ENCODE assay signal across 8 cellular contexts in the genomic region with DNA sequence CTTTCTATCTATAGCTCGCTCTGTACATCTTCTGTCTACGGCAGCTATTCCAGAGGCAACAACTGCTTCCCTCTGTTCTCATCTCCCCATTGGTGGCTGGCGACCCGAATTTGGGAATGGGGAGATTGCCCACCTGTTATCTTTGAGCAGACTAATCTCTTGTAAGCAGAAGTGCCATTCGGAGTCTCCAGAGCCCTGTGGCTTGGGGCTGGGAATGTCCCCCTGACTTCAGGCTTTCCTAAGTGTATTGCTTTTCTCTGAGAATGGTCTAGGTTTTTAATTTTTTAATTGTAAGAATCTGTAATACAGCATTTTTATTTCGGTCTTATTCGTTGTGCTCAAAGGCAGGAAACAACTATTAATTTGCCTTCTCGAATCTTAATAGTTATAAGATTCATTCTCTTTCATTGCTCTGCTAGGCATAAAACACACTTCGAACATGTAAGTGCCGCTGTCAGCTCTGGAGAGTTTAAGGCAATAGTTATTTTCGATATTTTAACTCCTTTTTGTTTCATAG. TPM values are rescaled to one million over a fixed set of nuclear protein-coding genes. Genes with fewer than 3 reads are reported as not detected.
DNase-seq lines count a peak whose midpoint lies in the region; ATAC-seq, FAIRE-seq and TF ChIP-seq lines count a peak whose summit lies in the region.

No MANE protein-coding gene starts in this region.

- no peaks in the 10 kb centered on the region for H3K9me2 ChIP-seq in DOHH2 (replicated peaks; ENCODE audit: control insufficient read depth, low read length)

- no peak overlapping the region for H3K14ac ChIP-seq in H1 (ENCODE audit: insufficient read length)

- no peaks in the 10 kb centered on the region for H3K79me1 ChIP-seq in H1 (ENCODE audit: low read depth, low read length)

- peaks cover 4% of the 10 kb centered on the region; the same call in 1 of the 2 replicates for H3K23me2 ChIP-seq in H1 (ENCODE audit: low read depth, low read length)

- H3K4me3 Mint-ChIP-seq in naive B cell = peak overlapping the region; percentile 92 to 99 (median 97)

- H3K27me3 ChIP-seq in DOHH2 (ENCODE audit: control insufficient read depth, low read length) (no peaks in the 10 kb centered on the region), NT2/D1 (ENCODE audit: insufficient read depth, insufficient read length) (no peaks in the 10 kb centered on the region), H1 (replicated peaks in 1 of 4; ENCODE audit: control insufficient read depth in 3 of 4, extremely low read depth in 1 of 4, insufficient read depth in 3 of 4, low read length in 3 of 4) (no peaks in the 10 kb centered on the region)

- peak overlapping the region; percentile 87 for H2BK120ac ChIP-seq in H1 (replicated peaks; ENCODE audit: low read depth, low read length)

- H3K9me3 Mint-ChIP-seq in naive B cell = no peaks in the 10 kb centered on the region

- DNase-seq in NT2/D1 (ENCODE audit: low read depth, low spot score) = no peak
- DNase-seq in H1 (ENCODE audit: low read depth in 1 of 2, low spot score in 2 of 2) = no peak
- no peak for DNase-seq in naive B cell
- no peak for DNase-seq in NCI-H2227 treated with DMSO at 0.1 percent for 48 hours (lab: John Stamatoyannopoulos, UW)
- DNase-seq in NCI-H2171 (lab: John Stamatoyannopoulos, UW) = no peak
- DNase-seq in NCI-H2171 treated with DMSO at 0.1 percent for 48 hours (lab: John Stamatoyannopoulos, UW) = no peak

- peaks cover 19% of the 10 kb centered on the region for H3K36me3 ChIP-seq in DOHH2 (ENCODE audit: control insufficient read depth, low read length)
- H3K36me3 ChIP-seq in NT2/D1 (ENCODE audit: insufficient read depth, insufficient read length, low read length) = no peaks in the 10 kb centered on the region
- H3K36me3 ChIP-seq in H1 (ENCODE audit: control insufficient read depth in 2 of 4, insufficient read depth in 4 of 4, low read length in 3 of 4) = peaks cover 0 to 12% (median 0%) of the 10 kb centered on the region in 4 experiments; a peak in 1 of 8 replicates

- TF ChIP-seq RAD21 in H1 (IDR thresholded peaks at IDR 0.05 in 1 of 2, conservative IDR thresholded peaks at IDR 0.05 in 1 of 2; ENCODE audit: low read depth in 2 of 2, low read length in 2 of 2) = no peak

- H3K4me2 ChIP-seq in DOHH2 (ENCODE audit: low read length) = peak overlapping the region; percentile 88
- H3K4me2 ChIP-seq in H1 (ENCODE audit: insufficient read depth in 1 of 2, low read depth in 2 of 2, low read length in 2 of 2) = peak overlapping the region; percentile 69 to 81

- H3K36me3 Mint-ChIP-seq in naive B cell = peaks cover 0 to 9% of the 10 kb centered on the region in 2 donors

- H3K27me3 Mint-ChIP-seq in naive B cell = no peaks in the 10 kb centered on the region

- POLR2A ChIA-PET in H1 (lab: Charles Lee; ENCODE audit: partially characterized antibody) = interaction anchor here (0.8 to 2.4 kb wide), 9 partner anchors 10 to 283 kb away, joined by 3 to 14 read pairs (median 4); a partner anchor contains a TSS

- H2AFZ ChIP-seq in H1 (ENCODE audit: low read length) = peak overlapping the region; percentile 93; the same call in 1 of the 2 replicates

- H3K4me1 ChIP-seq in DOHH2 (ENCODE audit: control insufficient read depth, low read length) = peaks cover 26% of the 10 kb centered on the region
- H3K4me1 ChIP-seq in NT2/D1 (ENCODE audit: insufficient read depth, insufficient read length) = no peaks in the 10 kb centered on the region
- H3K4me1 ChIP-seq in H1 (replicated peaks in 1 of 4; ENCODE audit: control insufficient read depth in 3 of 4, insufficient read depth in 4 of 4, low read length in 3 of 4) = peaks cover 3 to 6% (median 4%) of the 10 kb centered on the region in 4 experiments; a peak in 6 of 7 replicates

- TF ChIP-seq CTCF in DOHH2 (IDR thresholded peaks at IDR 0.05; ENCODE audit: low read depth, low read length, poor library complexity, severe bottlenecking) (no peak), H1 (IDR thresholded peaks at IDR 0.05; ENCODE audit: control extremely low read depth in 1 of 3, insufficient read depth in 1 of 3, low read depth in 1 of 3, low read length in 3 of 3) (no peak)

- H2BK5ac ChIP-seq in H1 (ENCODE audit: low read depth, low read length) = peak overlapping the region; percentile 54

- peak overlapping the region; percentile 88 for H3K9ac ChIP-seq in NT2/D1 (ENCODE audit: insufficient read length, low read depth)
- H3K9ac ChIP-seq in H1 (replicated peaks in 1 of 4; ENCODE audit: extremely low read depth in 1 of 4, low read depth in 3 of 4, low read length in 3 of 4) = peak overlapping the region in 3 of 4 experiments; percentile 72 to 81 (median 80); a peak in 6 of 7 replicates

- TF ChIP-seq EP300 in H1 (IDR thresholded peaks at IDR 0.05; ENCODE audit: borderline replicate concordance in 1 of 2, low read depth in 2 of 2, low read length in 2 of 2) = no peak

- no peak for FAIRE-seq in H1 (lab: Jason Lieb, UNC)

- H4K5ac ChIP-seq in H1 (ENCODE audit: insufficient read length, low read depth, low read length) = peak overlapping the region; percentile 88

- ATAC-seq in GM21825 (IDR thresholded peaks at IDR 0.05; ENCODE audit: unreplicated experiment) = peak; percentile 12
- peak; percentile 5 to 17 for ATAC-seq in naive B cell (ENCODE audit: low read depth in 2 of 2)

- no peak overlapping the region for H3K23ac ChIP-seq in H1 (ENCODE audit: insufficient read length)

- H4K8ac ChIP-seq in H1 (ENCODE audit: extremely low read depth, insufficient read depth, low read length) = peak overlapping the region; percentile 92; the same call in 1 of the 2 replicates

- 0 out of 2 replicates have a peak overlapping the region, but pooled peaks have one; percentile 6 for H2BK20ac ChIP-seq in H1 (ENCODE audit: low read length)

- H3K79me2 ChIP-seq in DOHH2 (ENCODE audit: control insufficient read depth, low read length) (peaks cover 18% of the 10 kb centered on the region), H1 (ENCODE audit: control insufficient read depth in 1 of 2, insufficient read depth in 2 of 2, low read length in 2 of 2) (no peaks in the 10 kb centered on the region)

- no peaks in the 10 kb centered on the region for H4K20me1 ChIP-seq in DOHH2 (ENCODE audit: control insufficient read depth, insufficient read depth, low read depth, low read length)
- no peaks in the 10 kb centered on the region for H4K20me1 ChIP-seq in H1 (replicated peaks in 1 of 2; ENCODE audit: control insufficient read depth in 1 of 2, insufficient read depth in 2 of 2, low read length in 2 of 2)

- WGBS in H1 (ENCODE audit: extremely low coverage in 1 of 2, insufficient coverage in 1 of 2, insufficient read length in 1 of 2, insufficient replicate concordance in 2 of 2, low coverage in 1 of 2, low lambda C conversion rate in 2 of 2, missing lambda C conversion rate in 1 of 2), 2 experiments = 11% methylated on average over 11 of the region's 11 CpGs; no CpG with 5 or more reads in 1 of the 2 experiments

- H3K4ac ChIP-seq in H1 (replicated peaks; ENCODE audit: insufficient read length, low read depth, low read length) = no peak overlapping the region

- H3K56ac ChIP-seq in H1 (replicated peaks; ENCODE audit: insufficient read length, low read depth, low read length) = peak overlapping the region; percentile 79

- H3K9me3 ChIP-seq in DOHH2 (ENCODE audit: control insufficient read depth, insufficient read depth, low read length) = no peaks in the 10 kb centered on the region
- no peaks in the 10 kb centered on the region for H3K9me3 ChIP-seq in NT2/D1 (ENCODE audit: insufficient read depth, low read length)
- no peaks in the 10 kb centered on the region for H3K9me3 ChIP-seq in H1 (ENCODE audit: insufficient read depth in 2 of 2, low read depth in 1 of 2, low read length in 1 of 2)

- no peak for TF ChIP-seq POLR2A in H1 (IDR thresholded peaks at IDR 0.05; ENCODE audit: control extremely low read depth in 1 of 2, low read depth in 2 of 2, low read length in 2 of 2)

- H3K27ac ChIP-seq in DOHH2 (ENCODE audit: low read depth, low read length) (peak overlapping the region; percentile 55), H1 (ENCODE audit: low read depth, low read length) (peak overlapping the region; percentile 84; the same call in 1 of the 2 replicates)

- H3K4me3 ChIP-seq in DOHH2 (ENCODE audit: low read length) (peak overlapping the region; percentile 92), NT2/D1 (ENCODE audit: insufficient read length, low read depth) (peak overlapping the region; percentile 77), H1 (ENCODE audit: extremely low read depth in 1 of 4, insufficient read depth in 2 of 4, low read depth in 3 of 4, low read length in 4 of 4) (peak overlapping the region; percentile 75 to 94 (median 84))

- H3F3A ChIP-seq in DOHH2 (ENCODE audit: control insufficient read depth, insufficient read depth) = no peaks in the 10 kb centered on the region

- H2BK12ac ChIP-seq in H1 (ENCODE audit: low read depth, low read length) = no peak overlapping the region

- H2BK15ac ChIP-seq in H1 (ENCODE audit: low read length) = no peak overlapping the region

- H3K27ac Mint-ChIP-seq in naive B cell = peak overlapping the region; percentile 65 to 95 (median 93)

- peaks cover 27 to 34% (median 27%) of the 10 kb centered on the region in 3 donors for H3K4me1 Mint-ChIP-seq in naive B cell

- H4K91ac ChIP-seq in H1 (replicated peaks; ENCODE audit: insufficient read length, low read length) = peak overlapping the region; percentile 61

- no peak overlapping the region for H3K18ac ChIP-seq in H1 (ENCODE audit: extremely low read depth, low read length)

- CTCF ChIA-PET in H1 (lab: Charles Lee; ENCODE audit: partially characterized antibody) = interaction anchor here (0.9 kb wide), 1 partner anchor 18 kb away, joined by 3 read pairs; no protein-coding TSS in a partner anchor

- H2AK5ac ChIP-seq in H1 (ENCODE audit: low read depth, low read length) = no peak overlapping the region

TF ChIP-seq in H1, 55 proteins besides CTCF, POLR2A, EP300 and RAD21 (continues in another document):
- TF ChIP-seq TAF1 (IDR thresholded peaks at IDR 0.05; ENCODE audit: low read depth, low read length) = no peak
- TF ChIP-seq, protein P1, sequence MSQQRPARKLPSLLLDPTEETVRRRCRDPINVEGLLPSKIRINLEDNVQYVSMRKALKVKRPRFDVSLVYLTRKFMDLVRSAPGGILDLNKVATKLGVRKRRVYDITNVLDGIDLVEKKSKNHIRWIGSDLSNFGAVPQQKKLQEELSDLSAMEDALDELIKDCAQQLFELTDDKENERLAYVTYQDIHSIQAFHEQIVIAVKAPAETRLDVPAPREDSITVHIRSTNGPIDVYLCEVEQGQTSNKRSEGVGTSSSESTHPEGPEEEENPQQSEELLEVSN (IDR thresholded peaks at IDR 0.05) = no peak

RNA-seq across cellular contexts. Expression of a gene that starts 0.4 kb away (rescaled TPM):
- 19.2 and 19.3 TPM in 2 replicates for total RNA-seq in H1 (2021; fragmentation: NEBNext Ultra II Directional; extraction: Animal tissue kit (Norgen Biotek cat#: 25700))
- polyA plus RNA-seq in H1 (2011; rRNA removed) (2.0 and 2.7 TPM in 2 replicates), naive B cell (ENCODE audit: low read depth in 6 of 6) (10 to 100 TPM in 3 of 6 donors, 1 to 10 TPM in 3; 6.9 to 12.7 (median 9.7) TPM)
- 3.7 TPM for polyA plus RNA-seq in H1 (2011; cell fraction: cytosol; rRNA removed)
- 2.7 TPM for polyA plus RNA-seq in H1 (2011; cell fraction: nucleus; rRNA removed)
- 5.4 to 11.7 TPM (median 7.6 TPM) in 4 replicates for polyA plus RNA-seq in H1 (2012, experiment 1 of 2)
- polyA plus RNA-seq in H1 (2012, experiment 2 of 2) = 0.64 TPM
- polyA plus RNA-seq in H1 (2013, experiment 1 of 2) = 9.2 TPM
- polyA plus RNA-seq in H1 (2013, experiment 2 of 2) = 8.2 TPM
- polyA minus RNA-seq in H1 (2011; rRNA and poly(A)+ RNA removed) = 14.0 and 20.2 TPM in 2 replicates
- polyA minus RNA-seq in H1 (2011; cell fraction: cytosol; rRNA and poly(A)+ RNA removed) = 10.0 TPM
- 16.3 TPM for polyA minus RNA-seq in H1 (2011; cell fraction: nucleus; rRNA and poly(A)+ RNA removed)
